In the genomic region with DNA sequence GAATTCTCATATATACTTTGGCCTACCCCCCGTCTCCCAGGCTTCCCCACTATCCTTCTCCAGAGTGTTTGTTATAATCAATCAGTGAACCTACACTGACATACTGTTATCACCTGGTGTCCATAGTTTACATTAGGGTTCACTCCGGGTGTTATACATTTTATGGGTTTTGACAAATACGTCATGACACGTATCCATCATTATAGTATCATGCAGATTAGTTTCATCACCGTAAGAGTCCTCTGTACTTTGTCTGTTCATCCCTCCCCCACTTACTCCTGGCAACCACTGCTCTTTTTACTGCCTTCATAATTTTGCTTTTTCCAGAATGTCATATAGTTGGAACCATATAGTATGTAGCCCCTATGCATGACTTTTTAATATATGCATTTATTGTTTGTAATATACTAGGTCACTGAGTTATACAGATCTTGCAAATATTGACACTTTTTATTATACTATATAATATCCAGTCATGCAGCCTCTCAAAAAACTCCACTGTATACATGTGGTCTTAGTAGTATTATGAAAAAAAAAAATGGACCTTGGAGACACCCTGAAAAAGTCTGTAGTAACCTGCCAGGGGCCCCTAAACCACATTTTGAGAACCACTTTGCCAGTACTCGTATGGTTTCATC, we compare ENCODE assay signal across 1 cellular context.
A peak's percentile ranks its signal among the peaks of the same experiment; 100 is the strongest.
TF ChIP-seq lines count a peak whose summit lies in the region.

No MANE protein-coding gene starts in this region.

TF ChIP-seq in HEK293, 187 proteins besides CTCF, POLR2A, EP300 and RAD21 (continued from another document):
- no peak for TF ChIP-seq ZNF391 (tag by site-specific recombination; IDR thresholded peaks at IDR 0.05; ENCODE audit: borderline replicate concordance, low read depth)
- TF ChIP-seq, protein P1, sequence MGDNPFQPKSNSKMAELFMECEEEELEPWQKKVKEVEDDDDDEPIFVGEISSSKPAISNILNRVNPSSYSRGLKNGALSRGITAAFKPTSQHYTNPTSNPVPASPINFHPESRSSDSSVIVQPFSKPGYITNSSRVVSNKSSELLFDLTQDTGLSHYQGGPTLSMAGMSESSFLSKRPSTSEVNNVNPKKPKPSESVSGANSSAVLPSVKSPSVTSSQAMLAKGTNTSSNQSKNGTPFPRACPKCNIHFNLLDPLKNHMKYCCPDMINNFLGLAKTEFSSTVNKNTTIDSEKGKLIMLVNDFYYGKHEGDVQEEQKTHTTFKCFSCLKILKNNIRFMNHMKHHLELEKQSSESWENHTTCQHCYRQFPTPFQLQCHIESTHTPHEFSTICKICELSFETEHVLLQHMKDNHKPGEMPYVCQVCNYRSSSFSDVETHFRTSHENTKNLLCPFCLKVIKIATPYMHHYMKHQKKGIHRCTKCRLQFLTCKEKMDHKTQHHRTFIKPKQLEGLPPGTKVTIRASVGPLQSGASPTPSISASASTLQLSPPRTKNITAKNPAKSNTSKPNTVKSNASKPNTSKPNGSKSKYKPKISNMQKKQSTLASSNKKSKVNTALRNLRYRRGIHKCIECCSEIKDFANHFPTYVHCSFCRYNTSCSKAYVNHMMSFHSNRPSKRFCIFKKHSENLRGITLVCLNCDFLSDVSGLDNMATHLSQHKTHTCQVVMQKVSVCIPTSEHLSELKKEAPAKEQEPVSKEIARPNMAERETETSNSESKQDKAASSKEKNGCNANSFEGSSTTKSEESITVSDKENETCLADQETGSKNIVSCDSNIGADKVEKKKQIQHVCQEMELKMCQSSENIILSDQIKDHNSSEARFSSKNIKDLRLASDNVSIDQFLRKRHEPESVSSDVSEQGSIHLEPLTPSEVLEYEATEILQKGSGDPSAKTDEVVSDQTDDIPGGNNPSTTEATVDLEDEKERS (tag by site-specific recombination; IDR thresholded peaks at IDR 0.05): no peak
- TF ChIP-seq, protein P2, sequence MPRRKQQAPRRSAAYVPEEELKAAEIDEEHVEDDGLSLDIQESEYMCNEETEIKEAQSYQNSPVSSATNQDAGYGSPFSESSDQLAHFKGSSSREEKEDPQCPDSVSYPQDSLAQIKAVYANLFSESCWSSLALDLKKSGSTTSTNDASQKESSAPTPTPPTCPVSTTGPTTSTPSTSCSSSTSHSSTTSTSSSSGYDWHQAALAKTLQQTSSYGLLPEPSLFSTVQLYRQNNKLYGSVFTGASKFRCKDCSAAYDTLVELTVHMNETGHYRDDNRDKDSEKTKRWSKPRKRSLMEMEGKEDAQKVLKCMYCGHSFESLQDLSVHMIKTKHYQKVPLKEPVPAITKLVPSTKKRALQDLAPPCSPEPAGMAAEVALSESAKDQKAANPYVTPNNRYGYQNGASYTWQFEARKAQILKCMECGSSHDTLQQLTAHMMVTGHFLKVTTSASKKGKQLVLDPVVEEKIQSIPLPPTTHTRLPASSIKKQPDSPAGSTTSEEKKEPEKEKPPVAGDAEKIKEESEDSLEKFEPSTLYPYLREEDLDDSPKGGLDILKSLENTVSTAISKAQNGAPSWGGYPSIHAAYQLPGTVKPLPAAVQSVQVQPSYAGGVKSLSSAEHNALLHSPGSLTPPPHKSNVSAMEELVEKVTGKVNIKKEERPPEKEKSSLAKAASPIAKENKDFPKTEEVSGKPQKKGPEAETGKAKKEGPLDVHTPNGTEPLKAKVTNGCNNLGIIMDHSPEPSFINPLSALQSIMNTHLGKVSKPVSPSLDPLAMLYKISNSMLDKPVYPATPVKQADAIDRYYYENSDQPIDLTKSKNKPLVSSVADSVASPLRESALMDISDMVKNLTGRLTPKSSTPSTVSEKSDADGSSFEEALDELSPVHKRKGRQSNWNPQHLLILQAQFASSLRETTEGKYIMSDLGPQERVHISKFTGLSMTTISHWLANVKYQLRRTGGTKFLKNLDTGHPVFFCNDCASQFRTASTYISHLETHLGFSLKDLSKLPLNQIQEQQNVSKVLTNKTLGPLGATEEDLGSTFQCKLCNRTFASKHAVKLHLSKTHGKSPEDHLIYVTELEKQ (tag by site-specific recombination; IDR thresholded peaks at IDR 0.05; ENCODE audit: borderline replicate concordance): no peak
- TF ChIP-seq ZNF707 (tag by site-specific recombination; IDR thresholded peaks at IDR 0.05): no peak
- TF ChIP-seq ZBTB8A (tag by site-specific recombination; IDR thresholded peaks at IDR 0.05): no peak
- no peak for TF ChIP-seq ZNF600 (tag by site-specific recombination; IDR thresholded peaks at IDR 0.05)
- TF ChIP-seq ZNF621 (tag by site-specific recombination; IDR thresholded peaks at IDR 0.05): no peak
- no peak for TF ChIP-seq ZNF433 (tag by site-specific recombination; IDR thresholded peaks at IDR 0.05; ENCODE audit: low read depth)
- no peak for TF ChIP-seq WT1 (tag by site-specific recombination; IDR thresholded peaks at IDR 0.05)
- TF ChIP-seq KLF9 (tag by site-specific recombination; IDR thresholded peaks at IDR 0.05; ENCODE audit: low read depth): no peak
- no peak for TF ChIP-seq ZNF521 (tag by site-specific recombination; IDR thresholded peaks at IDR 0.05)
- peak; percentile 62; the same call in 1 of the 2 replicates for TF ChIP-seq ZNF629 (tag by site-specific recombination; IDR thresholded peaks at IDR 0.05)
- no peak for TF ChIP-seq ZNF658 (tag by site-specific recombination; IDR thresholded peaks at IDR 0.05)
- no peak for TF ChIP-seq SP3 (tag by site-specific recombination; IDR thresholded peaks at IDR 0.05)
- no peak for TF ChIP-seq ZNF704 (tag by site-specific recombination; IDR thresholded peaks at IDR 0.05)
- TF ChIP-seq ZNF473 (tag by site-specific recombination; IDR thresholded peaks at IDR 0.05): no peak
- TF ChIP-seq YY1 (tag by site-specific recombination; IDR thresholded peaks at IDR 0.05): no peak
- TF ChIP-seq ZFP3 (tag by site-specific recombination; IDR thresholded peaks at IDR 0.05; ENCODE audit: low read depth): no peak
- TF ChIP-seq ZNF677 (tag by site-specific recombination; IDR thresholded peaks at IDR 0.05): no peak
- TF ChIP-seq HOXA7 (CRISPR knock-in tag; IDR thresholded peaks at IDR 0.05; ENCODE audit: borderline replicate concordance): no peak
- TF ChIP-seq, protein P3, sequence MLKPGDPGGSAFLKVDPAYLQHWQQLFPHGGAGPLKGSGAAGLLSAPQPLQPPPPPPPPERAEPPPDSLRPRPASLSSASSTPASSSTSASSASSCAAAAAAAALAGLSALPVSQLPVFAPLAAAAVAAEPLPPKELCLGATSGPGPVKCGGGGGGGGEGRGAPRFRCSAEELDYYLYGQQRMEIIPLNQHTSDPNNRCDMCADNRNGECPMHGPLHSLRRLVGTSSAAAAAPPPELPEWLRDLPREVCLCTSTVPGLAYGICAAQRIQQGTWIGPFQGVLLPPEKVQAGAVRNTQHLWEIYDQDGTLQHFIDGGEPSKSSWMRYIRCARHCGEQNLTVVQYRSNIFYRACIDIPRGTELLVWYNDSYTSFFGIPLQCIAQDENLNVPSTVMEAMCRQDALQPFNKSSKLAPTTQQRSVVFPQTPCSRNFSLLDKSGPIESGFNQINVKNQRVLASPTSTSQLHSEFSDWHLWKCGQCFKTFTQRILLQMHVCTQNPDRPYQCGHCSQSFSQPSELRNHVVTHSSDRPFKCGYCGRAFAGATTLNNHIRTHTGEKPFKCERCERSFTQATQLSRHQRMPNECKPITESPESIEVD (tag by site-specific recombination; IDR thresholded peaks at IDR 0.05): no peak
- TF ChIP-seq SP7 (tag by site-specific recombination; IDR thresholded peaks at IDR 0.05): no peak
- TF ChIP-seq, protein P4, sequence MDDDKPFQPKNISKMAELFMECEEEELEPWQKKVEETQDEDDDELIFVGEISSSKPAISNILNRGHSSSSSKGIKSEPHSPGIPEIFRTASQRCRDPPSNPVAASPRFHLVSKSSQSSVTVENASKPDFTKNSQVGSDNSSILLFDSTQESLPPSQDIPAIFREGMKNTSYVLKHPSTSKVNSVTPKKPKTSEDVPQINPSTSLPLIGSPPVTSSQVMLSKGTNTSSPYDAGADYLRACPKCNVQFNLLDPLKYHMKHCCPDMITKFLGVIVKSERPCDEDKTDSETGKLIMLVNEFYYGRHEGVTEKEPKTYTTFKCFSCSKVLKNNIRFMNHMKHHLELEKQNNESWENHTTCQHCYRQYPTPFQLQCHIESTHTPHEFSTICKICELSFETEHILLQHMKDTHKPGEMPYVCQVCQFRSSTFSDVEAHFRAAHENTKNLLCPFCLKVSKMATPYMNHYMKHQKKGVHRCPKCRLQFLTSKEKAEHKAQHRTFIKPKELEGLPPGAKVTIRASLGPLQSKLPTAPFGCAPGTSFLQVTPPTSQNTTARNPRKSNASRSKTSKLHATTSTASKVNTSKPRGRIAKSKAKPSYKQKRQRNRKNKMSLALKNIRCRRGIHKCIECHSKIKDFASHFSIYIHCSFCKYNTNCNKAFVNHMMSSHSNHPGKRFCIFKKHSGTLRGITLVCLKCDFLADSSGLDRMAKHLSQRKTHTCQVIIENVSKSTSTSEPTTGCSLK (tag by site-specific recombination; IDR thresholded peaks at IDR 0.05): no peak
- TF ChIP-seq ZBTB20 (tag by site-specific recombination; IDR thresholded peaks at IDR 0.05): no peak
- no peak for TF ChIP-seq ZNF549 (tag by site-specific recombination; IDR thresholded peaks at IDR 0.05)
- no peak for TF ChIP-seq KLF8 (tag by site-specific recombination; IDR thresholded peaks at IDR 0.05)
- TF ChIP-seq ZNF184 (tag by site-specific recombination; IDR thresholded peaks at IDR 0.05): no peak
- no peak for TF ChIP-seq ZBTB1 (tag by site-specific recombination; IDR thresholded peaks at IDR 0.05)
- TF ChIP-seq, protein P5, sequence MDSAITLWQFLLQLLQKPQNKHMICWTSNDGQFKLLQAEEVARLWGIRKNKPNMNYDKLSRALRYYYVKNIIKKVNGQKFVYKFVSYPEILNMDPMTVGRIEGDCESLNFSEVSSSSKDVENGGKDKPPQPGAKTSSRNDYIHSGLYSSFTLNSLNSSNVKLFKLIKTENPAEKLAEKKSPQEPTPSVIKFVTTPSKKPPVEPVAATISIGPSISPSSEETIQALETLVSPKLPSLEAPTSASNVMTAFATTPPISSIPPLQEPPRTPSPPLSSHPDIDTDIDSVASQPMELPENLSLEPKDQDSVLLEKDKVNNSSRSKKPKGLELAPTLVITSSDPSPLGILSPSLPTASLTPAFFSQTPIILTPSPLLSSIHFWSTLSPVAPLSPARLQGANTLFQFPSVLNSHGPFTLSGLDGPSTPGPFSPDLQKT (IDR thresholded peaks at IDR 0.05; ENCODE audit: borderline replicate concordance, low read depth, low read length): no peak
- no peak for TF ChIP-seq ZNF175 (tag by site-specific recombination; IDR thresholded peaks at IDR 0.05)
- TF ChIP-seq, protein P6, sequence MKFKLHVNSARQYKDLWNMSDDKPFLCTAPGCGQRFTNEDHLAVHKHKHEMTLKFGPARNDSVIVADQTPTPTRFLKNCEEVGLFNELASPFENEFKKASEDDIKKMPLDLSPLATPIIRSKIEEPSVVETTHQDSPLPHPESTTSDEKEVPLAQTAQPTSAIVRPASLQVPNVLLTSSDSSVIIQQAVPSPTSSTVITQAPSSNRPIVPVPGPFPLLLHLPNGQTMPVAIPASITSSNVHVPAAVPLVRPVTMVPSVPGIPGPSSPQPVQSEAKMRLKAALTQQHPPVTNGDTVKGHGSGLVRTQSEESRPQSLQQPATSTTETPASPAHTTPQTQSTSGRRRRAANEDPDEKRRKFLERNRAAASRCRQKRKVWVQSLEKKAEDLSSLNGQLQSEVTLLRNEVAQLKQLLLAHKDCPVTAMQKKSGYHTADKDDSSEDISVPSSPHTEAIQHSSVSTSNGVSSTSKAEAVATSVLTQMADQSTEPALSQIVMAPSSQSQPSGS (tag by site-specific recombination; IDR thresholded peaks at IDR 0.05; ENCODE audit: low read depth): peak; percentile 60; the same call in 1 of the 2 replicates
- 0 out of 2 replicates have a peak, but pooled peaks have one; percentile 27 for TF ChIP-seq ZNF843 (tag by site-specific recombination; IDR thresholded peaks at IDR 0.05)
- TF ChIP-seq BCL11A (tag by site-specific recombination; IDR thresholded peaks at IDR 0.05; ENCODE audit: low read depth): no peak
- TF ChIP-seq ZNF266 (tag by site-specific recombination; IDR thresholded peaks at IDR 0.05; ENCODE audit: low read depth): no peak
- TF ChIP-seq ZNF785 (tag by site-specific recombination; IDR thresholded peaks at IDR 0.05): no peak
